Comparison of ENCODE assay signal across 8 cellular contexts in the genomic region with DNA sequence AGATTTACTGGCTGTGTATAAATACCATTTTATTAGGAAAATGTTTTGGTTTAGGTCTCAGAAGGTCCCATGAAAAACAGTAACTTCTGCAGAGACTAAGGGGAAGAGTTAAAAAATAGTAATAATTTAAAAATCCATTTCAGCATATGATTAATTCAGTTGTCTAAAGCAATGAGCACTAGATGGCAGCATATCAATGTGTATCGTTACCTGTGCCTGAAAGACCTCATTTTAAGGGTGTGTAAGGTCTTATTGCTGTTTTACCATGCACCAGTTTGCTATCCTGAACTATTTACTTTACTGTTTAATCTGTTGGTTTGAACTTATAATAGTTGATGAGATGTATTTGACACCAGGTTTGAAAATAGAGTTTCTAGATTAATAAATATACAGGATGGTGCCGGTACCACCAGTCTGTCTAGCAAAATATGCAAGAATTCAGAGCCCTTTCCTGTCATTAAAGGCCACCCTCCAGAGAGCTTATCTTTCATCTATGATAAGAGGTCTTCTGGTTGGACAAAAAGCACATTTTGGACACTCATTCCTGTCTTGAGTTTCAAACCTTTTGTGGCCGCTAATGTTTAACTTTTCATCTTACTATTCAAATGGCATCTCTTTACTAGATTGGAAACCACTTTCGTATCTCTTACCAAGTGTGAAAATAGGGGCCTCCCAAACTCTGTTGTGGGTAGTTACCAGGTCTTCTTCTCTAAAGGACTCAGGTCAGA. TPM values are rescaled to one million over a fixed set of nuclear protein-coding genes. Genes with fewer than 3 reads are reported as not detected.
A peak's percentile ranks its signal among the peaks of the same experiment; 100 is the strongest.
DNase-seq lines count a peak whose midpoint lies in the region; ATAC-seq and TF ChIP-seq lines count a peak whose summit lies in the region.

No MANE protein-coding gene starts in this region.

- H3K36me3 ChIP-seq in tibial nerve = no peaks in the 10 kb centered on the region

- H3K27ac ChIP-seq in tibial nerve = no peak overlapping the region

- no peaks in the 10 kb centered on the region for H3K9me3 ChIP-seq in tibial nerve

- no peak overlapping the region for H3K4me3 ChIP-seq in tibial nerve

- no peaks in the 10 kb centered on the region for H3K27me3 ChIP-seq in tibial nerve

- peak in 4 of 5 experiments; percentile 30 to 55 (median 40) for TF ChIP-seq CTCF in tibial nerve (IDR thresholded peaks at IDR 0.05)

- DNase-seq in DMS 273 treated with DMSO at 0.1 percent for 48 hours (lab: John Stamatoyannopoulos, UW) (peak; percentile 3), NCI-H345 (lab: John Stamatoyannopoulos, UW) (peak; percentile 38), amniotic epithelial cell (ENCODE audit: low read depth) (peak; percentile 68), inferior parietal cortex (ENCODE audit: extremely low spot score) (peak; percentile 64), tibial nerve (ENCODE audit: low spot score in 2 of 2) (no peak)
- DNase-seq in activated CD4-positive, alpha-beta T cell treated with anti-CD3 and anti-CD28 coated beads for 1 hour = no peak

- no peak for TF ChIP-seq EP300 in tibial nerve (IDR thresholded peaks at IDR 0.05)

- ATAC-seq in GM19025 (IDR thresholded peaks at IDR 0.05; ENCODE audit: low read depth, unreplicated experiment) (peak; percentile 95), HG03103 (IDR thresholded peaks at IDR 0.05; ENCODE audit: low read depth, unreplicated experiment) (peak; percentile 81)

- TF ChIP-seq POLR2A in tibial nerve (IDR thresholded peaks at IDR 0.05) = no peak

- 62 to 68% methylated on average over 4 of the region's 4 CpGs for WGBS in tibial nerve, 2 donors

- H3K4me1 ChIP-seq in tibial nerve = peaks cover 0 to 6% (median 0%) of the 10 kb centered on the region in 4 donors

RNA-seq across cellular contexts. Expression of a gene that starts 8.9 kb away (rescaled TPM):
- total RNA-seq in tibial nerve = 10 to 100 TPM; 30.8 to 57.6 (median 38.0) TPM

Comparison
In these comparisons a context has a peak if more than half of its experiments do, and no peak if none do; other contexts are left out.
1. DNase-seq: peak in DMS 273 treated with DMSO at 0.1 percent for 48 hours (single experiment), NCI-H345 (single experiment), amniotic epithelial cell (single experiment) and inferior parietal cortex (single experiment); none in tibial nerve (0 of 2) and activated CD4-positive, alpha-beta T cell treated with anti-CD3 and anti-CD28 coated beads for 1 hour (single experiment).